In the genomic region with DNA sequence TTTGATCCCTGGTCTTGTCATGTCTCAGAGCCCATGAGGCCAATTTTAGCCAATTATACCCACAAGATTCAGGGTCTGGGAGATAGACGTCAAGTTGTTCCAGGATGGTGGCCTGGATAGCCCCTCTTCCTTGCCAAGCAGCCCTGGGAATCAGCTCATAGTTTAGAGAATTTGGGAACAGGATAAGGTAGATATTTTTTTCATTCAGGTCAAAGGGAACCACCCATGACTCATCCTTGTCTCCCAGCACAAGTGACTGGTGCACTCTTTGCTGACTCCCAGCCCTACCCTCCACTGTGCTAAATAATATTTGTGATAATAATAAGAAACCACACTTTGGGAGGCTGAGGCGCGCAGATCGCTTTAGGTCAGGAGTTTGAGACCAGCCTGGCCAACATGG, we compare ENCODE assay signal across 1 cellular context.
A peak's percentile ranks its signal among the peaks of the same experiment; 100 is the strongest.
TF ChIP-seq lines count a peak whose summit lies in the region.

No MANE protein-coding gene starts in this region.

TF ChIP-seq in K562, 482 proteins besides CTCF, POLR2A, EP300 and RAD21:
- TF ChIP-seq TBP (optimal IDR thresholded peaks at IDR 0.05; ENCODE audit: low read depth, low read length), result no peak
- TF ChIP-seq RBM15 (IDR thresholded peaks at IDR 0.05; ENCODE audit: insufficient read depth, low read length), result no peak
- TF ChIP-seq, protein P1, sequence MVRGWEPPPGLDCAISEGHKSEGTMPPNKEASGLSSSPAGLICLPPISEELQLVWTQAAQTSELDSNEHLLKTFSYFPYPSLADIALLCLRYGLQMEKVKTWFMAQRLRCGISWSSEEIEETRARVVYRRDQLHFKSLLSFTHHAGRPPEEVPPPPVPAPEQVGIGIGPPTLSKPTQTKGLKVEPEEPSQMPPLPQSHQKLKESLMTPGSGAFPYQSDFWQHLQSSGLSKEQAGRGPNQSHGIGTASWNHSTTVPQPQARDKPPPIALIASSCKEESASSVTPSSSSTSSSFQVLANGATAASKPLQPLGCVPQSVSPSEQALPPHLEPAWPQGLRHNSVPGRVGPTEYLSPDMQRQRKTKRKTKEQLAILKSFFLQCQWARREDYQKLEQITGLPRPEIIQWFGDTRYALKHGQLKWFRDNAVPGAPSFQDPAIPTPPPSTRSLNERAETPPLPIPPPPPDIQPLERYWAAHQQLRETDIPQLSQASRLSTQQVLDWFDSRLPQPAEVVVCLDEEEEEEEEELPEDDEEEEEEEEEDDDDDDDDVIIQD (CRISPR knock-in tag; IDR thresholded peaks at IDR 0.05), result no peak
- no peak for TF ChIP-seq GTF2E2 (tag; IDR thresholded peaks at IDR 0.05)
- TF ChIP-seq FOXJ3 (CRISPR knock-in tag; IDR thresholded peaks at IDR 0.05), result no peak
- no peak for TF ChIP-seq NR2C1 (IDR thresholded peaks at IDR 0.05)
- TF ChIP-seq NR2C1 (tag; IDR thresholded peaks at IDR 0.05), result peak; percentile 55; the same call in 1 of the 2 replicates
- TF ChIP-seq, protein P2, sequence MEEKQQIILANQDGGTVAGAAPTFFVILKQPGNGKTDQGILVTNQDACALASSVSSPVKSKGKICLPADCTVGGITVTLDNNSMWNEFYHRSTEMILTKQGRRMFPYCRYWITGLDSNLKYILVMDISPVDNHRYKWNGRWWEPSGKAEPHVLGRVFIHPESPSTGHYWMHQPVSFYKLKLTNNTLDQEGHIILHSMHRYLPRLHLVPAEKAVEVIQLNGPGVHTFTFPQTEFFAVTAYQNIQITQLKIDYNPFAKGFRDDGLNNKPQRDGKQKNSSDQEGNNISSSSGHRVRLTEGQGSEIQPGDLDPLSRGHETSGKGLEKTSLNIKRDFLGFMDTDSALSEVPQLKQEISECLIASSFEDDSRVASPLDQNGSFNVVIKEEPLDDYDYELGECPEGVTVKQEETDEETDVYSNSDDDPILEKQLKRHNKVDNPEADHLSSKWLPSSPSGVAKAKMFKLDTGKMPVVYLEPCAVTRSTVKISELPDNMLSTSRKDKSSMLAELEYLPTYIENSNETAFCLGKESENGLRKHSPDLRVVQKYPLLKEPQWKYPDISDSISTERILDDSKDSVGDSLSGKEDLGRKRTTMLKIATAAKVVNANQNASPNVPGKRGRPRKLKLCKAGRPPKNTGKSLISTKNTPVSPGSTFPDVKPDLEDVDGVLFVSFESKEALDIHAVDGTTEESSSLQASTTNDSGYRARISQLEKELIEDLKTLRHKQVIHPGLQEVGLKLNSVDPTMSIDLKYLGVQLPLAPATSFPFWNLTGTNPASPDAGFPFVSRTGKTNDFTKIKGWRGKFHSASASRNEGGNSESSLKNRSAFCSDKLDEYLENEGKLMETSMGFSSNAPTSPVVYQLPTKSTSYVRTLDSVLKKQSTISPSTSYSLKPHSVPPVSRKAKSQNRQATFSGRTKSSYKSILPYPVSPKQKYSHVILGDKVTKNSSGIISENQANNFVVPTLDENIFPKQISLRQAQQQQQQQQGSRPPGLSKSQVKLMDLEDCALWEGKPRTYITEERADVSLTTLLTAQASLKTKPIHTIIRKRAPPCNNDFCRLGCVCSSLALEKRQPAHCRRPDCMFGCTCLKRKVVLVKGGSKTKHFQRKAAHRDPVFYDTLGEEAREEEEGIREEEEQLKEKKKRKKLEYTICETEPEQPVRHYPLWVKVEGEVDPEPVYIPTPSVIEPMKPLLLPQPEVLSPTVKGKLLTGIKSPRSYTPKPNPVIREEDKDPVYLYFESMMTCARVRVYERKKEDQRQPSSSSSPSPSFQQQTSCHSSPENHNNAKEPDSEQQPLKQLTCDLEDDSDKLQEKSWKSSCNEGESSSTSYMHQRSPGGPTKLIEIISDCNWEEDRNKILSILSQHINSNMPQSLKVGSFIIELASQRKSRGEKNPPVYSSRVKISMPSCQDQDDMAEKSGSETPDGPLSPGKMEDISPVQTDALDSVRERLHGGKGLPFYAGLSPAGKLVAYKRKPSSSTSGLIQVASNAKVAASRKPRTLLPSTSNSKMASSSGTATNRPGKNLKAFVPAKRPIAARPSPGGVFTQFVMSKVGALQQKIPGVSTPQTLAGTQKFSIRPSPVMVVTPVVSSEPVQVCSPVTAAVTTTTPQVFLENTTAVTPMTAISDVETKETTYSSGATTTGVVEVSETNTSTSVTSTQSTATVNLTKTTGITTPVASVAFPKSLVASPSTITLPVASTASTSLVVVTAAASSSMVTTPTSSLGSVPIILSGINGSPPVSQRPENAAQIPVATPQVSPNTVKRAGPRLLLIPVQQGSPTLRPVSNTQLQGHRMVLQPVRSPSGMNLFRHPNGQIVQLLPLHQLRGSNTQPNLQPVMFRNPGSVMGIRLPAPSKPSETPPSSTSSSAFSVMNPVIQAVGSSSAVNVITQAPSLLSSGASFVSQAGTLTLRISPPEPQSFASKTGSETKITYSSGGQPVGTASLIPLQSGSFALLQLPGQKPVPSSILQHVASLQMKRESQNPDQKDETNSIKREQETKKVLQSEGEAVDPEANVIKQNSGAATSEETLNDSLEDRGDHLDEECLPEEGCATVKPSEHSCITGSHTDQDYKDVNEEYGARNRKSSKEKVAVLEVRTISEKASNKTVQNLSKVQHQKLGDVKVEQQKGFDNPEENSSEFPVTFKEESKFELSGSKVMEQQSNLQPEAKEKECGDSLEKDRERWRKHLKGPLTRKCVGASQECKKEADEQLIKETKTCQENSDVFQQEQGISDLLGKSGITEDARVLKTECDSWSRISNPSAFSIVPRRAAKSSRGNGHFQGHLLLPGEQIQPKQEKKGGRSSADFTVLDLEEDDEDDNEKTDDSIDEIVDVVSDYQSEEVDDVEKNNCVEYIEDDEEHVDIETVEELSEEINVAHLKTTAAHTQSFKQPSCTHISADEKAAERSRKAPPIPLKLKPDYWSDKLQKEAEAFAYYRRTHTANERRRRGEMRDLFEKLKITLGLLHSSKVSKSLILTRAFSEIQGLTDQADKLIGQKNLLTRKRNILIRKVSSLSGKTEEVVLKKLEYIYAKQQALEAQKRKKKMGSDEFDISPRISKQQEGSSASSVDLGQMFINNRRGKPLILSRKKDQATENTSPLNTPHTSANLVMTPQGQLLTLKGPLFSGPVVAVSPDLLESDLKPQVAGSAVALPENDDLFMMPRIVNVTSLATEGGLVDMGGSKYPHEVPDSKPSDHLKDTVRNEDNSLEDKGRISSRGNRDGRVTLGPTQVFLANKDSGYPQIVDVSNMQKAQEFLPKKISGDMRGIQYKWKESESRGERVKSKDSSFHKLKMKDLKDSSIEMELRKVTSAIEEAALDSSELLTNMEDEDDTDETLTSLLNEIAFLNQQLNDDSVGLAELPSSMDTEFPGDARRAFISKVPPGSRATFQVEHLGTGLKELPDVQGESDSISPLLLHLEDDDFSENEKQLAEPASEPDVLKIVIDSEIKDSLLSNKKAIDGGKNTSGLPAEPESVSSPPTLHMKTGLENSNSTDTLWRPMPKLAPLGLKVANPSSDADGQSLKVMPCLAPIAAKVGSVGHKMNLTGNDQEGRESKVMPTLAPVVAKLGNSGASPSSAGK (IDR thresholded peaks at IDR 0.05), result no peak
- peak; percentile 73 for TF ChIP-seq FOSL1 (tag; conservative IDR thresholded peaks at IDR 0.05)
- TF ChIP-seq DMBX1 (CRISPR knock-in tag; IDR thresholded peaks at IDR 0.05; ENCODE audit: borderline replicate concordance), result 0 out of 2 replicates have a peak, but pooled peaks have one; percentile 24
- no peak for TF ChIP-seq HDAC2 (IDR thresholded peaks at IDR 0.05)
- TF ChIP-seq ZNF143 (CRISPR knock-in tag; IDR thresholded peaks at IDR 0.05), result no peak
- TF ChIP-seq ZNF184 (CRISPR knock-in tag; IDR thresholded peaks at IDR 0.05), result no peak
- no peak for TF ChIP-seq ARNT (IDR thresholded peaks at IDR 0.05)
- TF ChIP-seq, protein P3, sequence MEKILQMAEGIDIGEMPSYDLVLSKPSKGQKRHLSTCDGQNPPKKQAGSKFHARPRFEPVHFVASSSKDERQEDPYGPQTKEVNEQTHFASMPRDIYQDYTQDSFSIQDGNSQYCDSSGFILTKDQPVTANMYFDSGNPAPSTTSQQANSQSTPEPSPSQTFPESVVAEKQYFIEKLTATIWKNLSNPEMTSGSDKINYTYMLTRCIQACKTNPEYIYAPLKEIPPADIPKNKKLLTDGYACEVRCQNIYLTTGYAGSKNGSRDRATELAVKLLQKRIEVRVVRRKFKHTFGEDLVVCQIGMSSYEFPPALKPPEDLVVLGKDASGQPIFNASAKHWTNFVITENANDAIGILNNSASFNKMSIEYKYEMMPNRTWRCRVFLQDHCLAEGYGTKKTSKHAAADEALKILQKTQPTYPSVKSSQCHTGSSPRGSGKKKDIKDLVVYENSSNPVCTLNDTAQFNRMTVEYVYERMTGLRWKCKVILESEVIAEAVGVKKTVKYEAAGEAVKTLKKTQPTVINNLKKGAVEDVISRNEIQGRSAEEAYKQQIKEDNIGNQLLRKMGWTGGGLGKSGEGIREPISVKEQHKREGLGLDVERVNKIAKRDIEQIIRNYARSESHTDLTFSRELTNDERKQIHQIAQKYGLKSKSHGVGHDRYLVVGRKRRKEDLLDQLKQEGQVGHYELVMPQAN (IDR thresholded peaks at IDR 0.05; ENCODE audit: borderline replicate concordance), result no peak
- TF ChIP-seq KDM4B (IDR thresholded peaks at IDR 0.05; ENCODE audit: borderline replicate concordance in 2 of 2, low read depth in 1 of 2), result no peak
- no peak for TF ChIP-seq RBM17 (IDR thresholded peaks at IDR 0.05; ENCODE audit: borderline replicate concordance, low read depth, low read length)
- TF ChIP-seq, protein P4, sequence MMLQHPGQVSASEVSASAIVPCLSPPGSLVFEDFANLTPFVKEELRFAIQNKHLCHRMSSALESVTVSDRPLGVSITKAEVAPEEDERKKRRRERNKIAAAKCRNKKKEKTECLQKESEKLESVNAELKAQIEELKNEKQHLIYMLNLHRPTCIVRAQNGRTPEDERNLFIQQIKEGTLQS (IDR thresholded peaks at IDR 0.05), result peak; percentile 81
- TF ChIP-seq, protein P4 (CRISPR knock-in tag; conservative IDR thresholded peaks at IDR 0.05), result no peak
- TF ChIP-seq JUN (IDR thresholded peaks at IDR 0.05; ENCODE audit: borderline replicate concordance, low read depth, low read length), result peak; percentile 77
- no peak for TF ChIP-seq JUN (CRISPR knock-in tag; IDR thresholded peaks at IDR 0.05; ENCODE audit: borderline replicate concordance)
- no peak for TF ChIP-seq SRSF1 (IDR thresholded peaks at IDR 0.05; ENCODE audit: low read depth, low read length)
- no peak for TF ChIP-seq HCFC1 (IDR thresholded peaks at IDR 0.05; ENCODE audit: low read depth, low read length)
- TF ChIP-seq NUFIP1 (IDR thresholded peaks at IDR 0.05; ENCODE audit: partially characterized antibody), result no peak
- TF ChIP-seq ARID1B (IDR thresholded peaks at IDR 0.05), result no peak
- TF ChIP-seq FOS (IDR thresholded peaks at IDR 0.05; ENCODE audit: extremely low read depth, insufficient read length), result no peak
- no peak for TF ChIP-seq GATA2 (CRISPR knock-in tag; IDR thresholded peaks at IDR 0.05)
- no peak for TF ChIP-seq NONO (IDR thresholded peaks at IDR 0.05; ENCODE audit: low read depth in 2 of 2, low read length in 1 of 2)
- peak; percentile 75 for TF ChIP-seq JUND (IDR thresholded peaks at IDR 0.05; ENCODE audit: borderline replicate concordance, low read depth, low read length)
- no peak for TF ChIP-seq JUND (tag; IDR thresholded peaks at IDR 0.05; ENCODE audit: borderline replicate concordance, low read depth, low read length)
- 0 out of 2 replicates have a peak, but pooled peaks have one; percentile 13 for TF ChIP-seq ADNP (tag; IDR thresholded peaks at IDR 0.05)
- no peak for TF ChIP-seq E2F3 (CRISPR knock-in tag; IDR thresholded peaks at IDR 0.05)
- no peak for TF ChIP-seq TFAM (CRISPR knock-in tag; conservative IDR thresholded peaks at IDR 0.05)
- no peak for TF ChIP-seq FOXP1 (CRISPR knock-in tag; IDR thresholded peaks at IDR 0.05)
- TF ChIP-seq ETS2 (tag; IDR thresholded peaks at IDR 0.05; ENCODE audit: borderline replicate concordance, poor library complexity, severe bottlenecking), result no peak
